Comparison of ENCODE assay signal across 12 cellular contexts in genomic region chr5:76954383-76954763, GRCh38. TPM values are rescaled to one million over a fixed set of nuclear protein-coding genes. Genes with fewer than 3 reads are reported as not detected.
DNase-seq lines count a peak whose midpoint lies in the region; ATAC-seq and TF ChIP-seq lines count a peak whose summit lies in the region.
"Had no signal": no experiment of that assay in that cellular context is flagged by ENCODE, and none has a peak within 500 bp of the region (broad histone marks: within the 10 kb centered on the region; RNA-seq: fewer than 3 reads in every experiment).

No MANE protein-coding gene starts in this region.

- no peak for ATAC-seq in T-helper 17 cell
- no peak for ATAC-seq in activated CD4-positive, CD25-positive, alpha-beta regulatory T cell treated with anti-CD3 and anti-CD28 coated beads, Interleukin-2, amount 50 U/mL, for 24 hours

- H3K4me1 Mint-ChIP-seq in HFFc6 (ENCODE audit: low read depth) (peaks cover 12% of the 10 kb centered on the region), T-helper 17 cell (peaks cover 10% of the 10 kb centered on the region)

- TF ChIP-seq CTCF in HFFc6 (IDR thresholded peaks at IDR 0.05) (no peak), ascending aorta (IDR thresholded peaks at IDR 0.05) (no peak)

- H3K27me3 ChIP-seq in ascending aorta = no peaks in the 10 kb centered on the region

- H3K9me3 ChIP-seq in ascending aorta (no peaks in the 10 kb centered on the region), T-helper 17 cell (ENCODE audit: control insufficient read depth, low read length, poor library complexity, severe bottlenecking) (no peaks in the 10 kb centered on the region)

- H3K27me3 Mint-ChIP-seq in HFFc6 (ENCODE audit: insufficient read depth) (peaks cover 30% of the 10 kb centered on the region), T-helper 17 cell (peaks cover 45% of the 10 kb centered on the region)

- DNase-seq in HFFc6 (no peak), ascending aorta (ENCODE audit: low spot score in 2 of 2) (no peak), iPS-NIHi11 (ENCODE audit: low spot score) (peak; percentile 41), skeletal muscle cell (ENCODE audit: low read depth) (no peak), T-helper 17 cell (no peak), NCI-H1417 treated with DMSO at 0.1 percent for 48 hours (lab: John Stamatoyannopoulos, UW) (no peak), NCI-H2107 treated with DMSO at 0.1 percent for 48 hours (lab: John Stamatoyannopoulos, UW; ENCODE audit: unreplicated experiment) (no peak)
- DNase-seq: cortex of kidney, DMS79 treated with DMSO at 0.1 percent for 48 hours, NCI-H524 treated with DMSO at 0.1 percent for 48 hours, occipital lobe had no signal

- peak overlapping the region; percentile 45 to 58 for H3K4me3 ChIP-seq in ascending aorta
- peak overlapping the region; percentile 40 for H3K4me3 ChIP-seq in skeletal muscle cell (ENCODE audit: low read depth, low read length)

- H3K27ac Mint-ChIP-seq in HFFc6 (no peak overlapping the region), T-helper 17 cell (no peak overlapping the region)

- no peaks in the 10 kb centered on the region for H3K36me3 ChIP-seq in ascending aorta

- intact Hi-C loops in ascending aorta (cut with DNase I) = no loop called here

- no peaks in the 10 kb centered on the region for H3K4me1 ChIP-seq in ascending aorta

- H3K36me3 Mint-ChIP-seq in HFFc6 (ENCODE audit: low read depth) (no peaks in the 10 kb centered on the region), T-helper 17 cell (ENCODE audit: low read depth) (no peaks in the 10 kb centered on the region)

- no peak overlapping the region for H3K27ac ChIP-seq in ascending aorta

- H3K9me3 Mint-ChIP-seq in HFFc6 = no peaks in the 10 kb centered on the region

- peak overlapping the region; percentile 20; the same call in 1 of the 2 replicates for H3K4me3 Mint-ChIP-seq in HFFc6
- no peak overlapping the region for H3K4me3 Mint-ChIP-seq in T-helper 17 cell

RNA-seq across cellular contexts. Expression of gene CRHBP, which starts 1.5 kb away (rescaled TPM):
- not detected for total RNA-seq in HFFc6 (2021; fragmentation: NEBNext Ultra II Directional; extraction: Animal tissue kit (Norgen Biotek cat#: 25700))
- 0.32 TPM for total RNA-seq in ascending aorta
- total RNA-seq in T-helper 17 cell = under 1 TPM in 1 of 2 donors, not detected in 1; 0.50 TPM
